1 cellular context compared by ENCODE assay signal in the genomic region with DNA sequence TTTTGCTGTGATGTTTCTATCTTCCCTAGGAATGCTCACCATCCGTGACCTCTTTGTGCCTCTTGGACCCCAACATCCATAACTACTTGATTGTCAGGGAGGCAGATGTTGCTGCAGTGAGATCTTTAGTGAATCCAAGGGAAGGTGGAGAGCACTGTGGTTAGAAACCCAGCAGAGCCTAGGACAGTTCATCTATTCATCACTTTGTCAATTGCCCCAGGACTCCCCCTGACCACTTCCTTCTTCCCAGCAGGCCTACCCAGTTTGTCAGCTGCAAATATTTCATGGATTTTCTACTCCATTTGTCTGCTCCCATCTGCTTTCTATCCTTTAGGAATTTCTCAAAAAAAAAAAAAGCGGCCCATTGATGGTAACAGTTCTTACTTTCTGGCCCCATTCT.
TF ChIP-seq lines count a peak whose summit lies in the region.

No MANE protein-coding gene starts in this region.

TF ChIP-seq in WTC11, 78 proteins besides CTCF, POLR2A, EP300 and RAD21 (continued from another document):
- no peak for TF ChIP-seq OVOL2 (CRISPR knock-in tag; IDR thresholded peaks at IDR 0.05; ENCODE audit: borderline replicate concordance)
- TF ChIP-seq, protein P1, sequence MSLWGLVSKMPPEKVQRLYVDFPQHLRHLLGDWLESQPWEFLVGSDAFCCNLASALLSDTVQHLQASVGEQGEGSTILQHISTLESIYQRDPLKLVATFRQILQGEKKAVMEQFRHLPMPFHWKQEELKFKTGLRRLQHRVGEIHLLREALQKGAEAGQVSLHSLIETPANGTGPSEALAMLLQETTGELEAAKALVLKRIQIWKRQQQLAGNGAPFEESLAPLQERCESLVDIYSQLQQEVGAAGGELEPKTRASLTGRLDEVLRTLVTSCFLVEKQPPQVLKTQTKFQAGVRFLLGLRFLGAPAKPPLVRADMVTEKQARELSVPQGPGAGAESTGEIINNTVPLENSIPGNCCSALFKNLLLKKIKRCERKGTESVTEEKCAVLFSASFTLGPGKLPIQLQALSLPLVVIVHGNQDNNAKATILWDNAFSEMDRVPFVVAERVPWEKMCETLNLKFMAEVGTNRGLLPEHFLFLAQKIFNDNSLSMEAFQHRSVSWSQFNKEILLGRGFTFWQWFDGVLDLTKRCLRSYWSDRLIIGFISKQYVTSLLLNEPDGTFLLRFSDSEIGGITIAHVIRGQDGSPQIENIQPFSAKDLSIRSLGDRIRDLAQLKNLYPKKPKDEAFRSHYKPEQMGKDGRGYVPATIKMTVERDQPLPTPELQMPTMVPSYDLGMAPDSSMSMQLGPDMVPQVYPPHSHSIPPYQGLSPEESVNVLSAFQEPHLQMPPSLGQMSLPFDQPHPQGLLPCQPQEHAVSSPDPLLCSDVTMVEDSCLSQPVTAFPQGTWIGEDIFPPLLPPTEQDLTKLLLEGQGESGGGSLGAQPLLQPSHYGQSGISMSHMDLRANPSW (CRISPR knock-in tag; conservative IDR thresholded peaks at IDR 0.05; ENCODE audit: low read depth) = no peak
- TF ChIP-seq PRRX2 (CRISPR knock-in tag; IDR thresholded peaks at IDR 0.05) = no peak
- TF ChIP-seq EMX1 (CRISPR knock-in tag; IDR thresholded peaks at IDR 0.05) = no peak
- TF ChIP-seq, protein P2, sequence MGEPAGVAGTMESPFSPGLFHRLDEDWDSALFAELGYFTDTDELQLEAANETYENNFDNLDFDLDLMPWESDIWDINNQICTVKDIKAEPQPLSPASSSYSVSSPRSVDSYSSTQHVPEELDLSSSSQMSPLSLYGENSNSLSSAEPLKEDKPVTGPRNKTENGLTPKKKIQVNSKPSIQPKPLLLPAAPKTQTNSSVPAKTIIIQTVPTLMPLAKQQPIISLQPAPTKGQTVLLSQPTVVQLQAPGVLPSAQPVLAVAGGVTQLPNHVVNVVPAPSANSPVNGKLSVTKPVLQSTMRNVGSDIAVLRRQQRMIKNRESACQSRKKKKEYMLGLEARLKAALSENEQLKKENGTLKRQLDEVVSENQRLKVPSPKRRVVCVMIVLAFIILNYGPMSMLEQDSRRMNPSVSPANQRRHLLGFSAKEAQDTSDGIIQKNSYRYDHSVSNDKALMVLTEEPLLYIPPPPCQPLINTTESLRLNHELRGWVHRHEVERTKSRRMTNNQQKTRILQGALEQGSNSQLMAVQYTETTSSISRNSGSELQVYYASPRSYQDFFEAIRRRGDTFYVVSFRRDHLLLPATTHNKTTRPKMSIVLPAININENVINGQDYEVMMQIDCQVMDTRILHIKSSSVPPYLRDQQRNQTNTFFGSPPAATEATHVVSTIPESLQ (CRISPR knock-in tag; IDR thresholded peaks at IDR 0.05) = no peak
TF ChIP-seq in WTC11: peak in this region for 0.
